1 cellular context compared by ENCODE assay signal in genomic region chr18:62080172-62080571, GRCh38.
TF ChIP-seq lines count a peak whose summit lies in the region.

No MANE protein-coding gene starts in this region.

TF ChIP-seq in liver, 16 proteins besides CTCF, POLR2A, EP300 and RAD21 (continued from another document):
- no peak for TF ChIP-seq REST (IDR thresholded peaks at IDR 0.05)
